In the genomic region with DNA sequence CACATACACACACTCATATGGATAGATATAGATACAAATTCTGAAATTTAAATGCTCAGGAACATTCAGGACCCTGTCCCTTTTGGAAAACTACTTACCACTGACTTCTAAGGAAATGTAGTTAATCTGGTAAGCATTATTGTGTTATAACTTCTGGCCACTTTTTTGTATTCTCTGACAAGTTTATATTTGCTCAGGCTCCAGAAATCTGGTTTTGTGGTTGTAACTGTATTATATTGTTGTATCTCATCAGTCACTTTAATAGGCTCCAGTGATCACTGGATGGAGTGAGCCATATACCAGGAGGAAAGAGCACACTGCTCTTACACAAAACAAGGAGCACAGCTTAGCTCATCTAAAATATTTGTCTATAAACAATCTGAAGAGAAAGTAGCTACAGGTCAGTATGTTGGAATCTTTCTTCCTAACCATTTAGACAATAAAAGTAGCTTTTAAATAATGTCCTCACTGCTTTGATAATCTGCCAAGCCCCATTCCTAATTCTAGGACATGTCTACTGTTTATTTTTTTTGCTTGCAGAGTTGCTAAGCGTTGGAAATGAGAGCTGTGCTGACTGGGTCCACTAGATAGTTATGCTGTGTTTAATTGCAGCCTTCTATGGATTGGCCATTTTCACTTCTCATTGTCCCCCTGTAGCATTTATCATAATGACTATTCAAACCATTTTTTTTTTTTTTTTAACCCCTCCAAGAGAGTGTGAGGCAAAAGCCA, we compare ENCODE assay signal across 16 cellular contexts. TPM values are rescaled to one million over a fixed set of nuclear protein-coding genes. Genes with fewer than 3 reads are reported as not detected.
DNase-seq lines count a peak whose midpoint lies in the region; ATAC-seq, FAIRE-seq and TF ChIP-seq lines count a peak whose summit lies in the region.
"Had no signal": no experiment of that assay in that cellular context is flagged by ENCODE, and none has a peak within 500 bp of the region (broad histone marks: within the 10 kb centered on the region; RNA-seq: fewer than 3 reads in every experiment).

No MANE protein-coding gene starts in this region.

- H3K4me1 ChIP-seq in right lobe of liver, result no peaks in the 10 kb centered on the region
- H3K4me1 ChIP-seq in HepG2 (ENCODE audit: insufficient read depth, low read length), result no peaks in the 10 kb centered on the region
- H3K4me1 ChIP-seq in muscle layer of duodenum (ENCODE audit: control insufficient read depth in 1 of 2, insufficient read depth in 2 of 2, low read length in 2 of 2), result peaks cover 0 to 6% of the 10 kb centered on the region in 2 donors
- H3K4me1 ChIP-seq: spleen had no signal

- TF ChIP-seq EP300 in HepG2 (IDR thresholded peaks at IDR 0.05; ENCODE audit: low read depth in 2 of 2, low read length in 2 of 2) (no peak), HepG2 (CRISPR knock-in tag; IDR thresholded peaks at IDR 0.05; ENCODE audit: borderline replicate concordance) (no peak)

- no peaks in the 10 kb centered on the region for H3K9me3 ChIP-seq in right lobe of liver
- 0 out of 2 replicates have a peak, but pooled peaks cover under 1% of the 10 kb centered on the region for H3K9me3 ChIP-seq in HepG2 (ENCODE audit: low read length)
- no peaks in the 10 kb centered on the region for H3K9me3 ChIP-seq in muscle layer of duodenum (ENCODE audit: control insufficient read depth in 1 of 2, low read length in 2 of 2)
- no peaks in the 10 kb centered on the region for H3K9me3 ChIP-seq in CD4-positive, alpha-beta T cell (ENCODE audit: control insufficient read depth, low read length)
- H3K9me3 ChIP-seq: testis had no signal

- WGBS in right lobe of liver (ENCODE audit: insufficient coverage, low coverage, low lambda C conversion rate, missing lambda C conversion rate), result 38% methylated on average over 1 of the region's 1 CpG
- 91% methylated on average over 1 of the region's 1 CpG for WGBS in HepG2 (ENCODE audit: low lambda C conversion rate)

- H3K27me3 ChIP-seq in right lobe of liver (no peaks in the 10 kb centered on the region), HepG2 (ENCODE audit: control insufficient read depth in 1 of 2, insufficient read depth in 2 of 2, low read length in 2 of 2) (no peaks in the 10 kb centered on the region; a peak in 1 of 5 replicates), muscle layer of duodenum (ENCODE audit: low read depth, low read length) (no peaks in the 10 kb centered on the region)
- no peaks in the 10 kb centered on the region for H3K27me3 ChIP-seq in CD4-positive, alpha-beta T cell (ENCODE audit: control insufficient read depth, insufficient read depth, low read length)
- H3K27me3 ChIP-seq: hepatocyte, spleen, testis had no signal

- H3K4me3 ChIP-seq in right lobe of liver (no peak overlapping the region), HepG2 (replicated peaks in 1 of 3; ENCODE audit: insufficient read depth in 1 of 3, low read depth in 2 of 3, low read length in 3 of 3) (no peak overlapping the region), muscle layer of duodenum (ENCODE audit: low read depth in 1 of 2, low read length in 2 of 2) (no peak overlapping the region)
- H3K4me3 ChIP-seq: hepatocyte, spleen, testis had no signal

- H3K27ac ChIP-seq in right lobe of liver (no peak overlapping the region), HepG2 (ENCODE audit: extremely low read length, insufficient read depth, low read length) (no peak overlapping the region), muscle layer of duodenum (ENCODE audit: low read length) (peak overlapping the region; percentile 74)
- H3K27ac ChIP-seq in CD4-positive, alpha-beta T cell (ENCODE audit: low read depth, low read length), result no peak overlapping the region
- H3K27ac ChIP-seq: hepatocyte, spleen had no signal

- H3K4me3 Mint-ChIP-seq in CD4-positive, alpha-beta T cell, result no peak overlapping the region
- H3K4me3 Mint-ChIP-seq: activated T-cell treated with anti-CD3 and anti-CD28 coated beads, Interleukin-2, amount 50 U/mL, for 4 hours had no signal

- TF ChIP-seq CTCF in right lobe of liver (IDR thresholded peaks at IDR 0.05) (no peak), HepG2 (CRISPR knock-in tag; IDR thresholded peaks at IDR 0.05) (no peak)
- TF ChIP-seq CTCF in CD4-positive, alpha-beta T cell (IDR thresholded peaks at IDR 0.05), result no peak

- no peak for TF ChIP-seq RAD21 in HepG2 (CRISPR knock-in tag; IDR thresholded peaks at IDR 0.05)

- FAIRE-seq in HepG2 (lab: Jason Lieb, UNC), result no peak
- FAIRE-seq: RCC 7860 had no signal

- intact Hi-C loops in right lobe of liver (cut with DNase I), result no loop called here
- intact Hi-C loops in HepG2 (cut with micrococcal nuclease; ENCODE audit: unreplicated experiment), result no loop called here
- intact Hi-C loops in CD4-positive, alpha-beta T cell (cut with DNase I, micrococcal nuclease), result no loop called here

- no peak overlapping the region for H3K9ac ChIP-seq in HepG2 (ENCODE audit: insufficient read depth, low read depth, low read length)

- TF ChIP-seq POLR2A in right lobe of liver (IDR thresholded peaks at IDR 0.05), result no peak
- no peak for TF ChIP-seq POLR2A in HepG2 (IDR thresholded peaks at IDR 0.05; ENCODE audit: insufficient read depth in 1 of 2, low read depth in 2 of 2, low read length in 2 of 2)
- TF ChIP-seq POLR2A in erythroblast (IDR thresholded peaks at IDR 0.05; ENCODE audit: low read length), result no peak

- ATAC-seq in right lobe of liver (peak in 3 of 4 donors; percentile 18 to 55 (median 30)), HepG2 (no peak)
- ATAC-seq in CD4-positive, alpha-beta T cell (ENCODE audit: poor library complexity), result no peak
- ATAC-seq: activated T-cell treated with anti-CD3 and anti-CD28 coated beads, Interleukin-2, amount 50 U/mL, for 4 hours had no signal

- no peak overlapping the region for H2AFZ ChIP-seq in HepG2 (ENCODE audit: low read length)
- H2AFZ ChIP-seq: hepatocyte had no signal

- DNase-seq in right lobe of liver, result no peak
- no peak for DNase-seq in HepG2 (ENCODE audit: low spot score)
- DNase-seq in erythroblast (lab: John Stamatoyannopoulos, UW), result peak; percentile 29 to 36
- DNase-seq in CD4-positive, alpha-beta T cell, result no peak
- DNase-seq in amygdala (lab: John Stamatoyannopoulos, UW), result no peak
- no peak for DNase-seq in retina
- no peak for DNase-seq in SKM-1 (lab: John Stamatoyannopoulos, UW; ENCODE audit: unreplicated experiment)
- DNase-seq: activated CD4-positive, alpha-beta T cell treated with anti-CD3 and anti-CD28 coated beads for 4 hours; activated T-cell treated with anti-CD3 and anti-CD28 coated beads, Interleukin-2, amount 50 U/mL, for 4 hours; amniotic stem cell; NCI-H446 treated with DMSO at 0.1 percent for 48 hours; spleen; testis had no signal

- H3K4me1 Mint-ChIP-seq in CD4-positive, alpha-beta T cell (ENCODE audit: low read depth), result peaks cover 8% of the 10 kb centered on the region

- no peaks in the 10 kb centered on the region for H3K79me2 ChIP-seq in HepG2 (ENCODE audit: insufficient read depth, low read length)

- CTCF ChIA-PET in HepG2 (lab: Yijun Ruan, JAX; ENCODE audit: low intra/inter-chr PET ratio, low total read pairs), result no interaction called here
- CTCF ChIA-PET in CD4-positive, alpha-beta T cell (lab: Charles Lee), result interaction anchor here (1.6 to 2.2 kb wide), 2 partner anchors 35 to 123 kb away, joined by 3 to 5 read pairs; no protein-coding TSS in a partner anchor

- H3K4me2 ChIP-seq in HepG2 (ENCODE audit: low read depth, low read length), result no peak overlapping the region
- H3K4me2 ChIP-seq: hepatocyte had no signal

- no peaks in the 10 kb centered on the region for H3K36me3 ChIP-seq in right lobe of liver
- 0 out of 5 replicates have a peak, but pooled peaks cover 0 to 2% of the 10 kb centered on the region in 2 experiments for H3K36me3 ChIP-seq in HepG2 (replicated peaks in 1 of 2; ENCODE audit: control insufficient read depth in 1 of 2, insufficient read depth in 2 of 2, low read length in 2 of 2)
- no peaks in the 10 kb centered on the region for H3K36me3 ChIP-seq in muscle layer of duodenum (ENCODE audit: control insufficient read depth in 1 of 2, insufficient read depth in 2 of 2, low read length in 2 of 2)

- no peak overlapping the region for H3K27ac Mint-ChIP-seq in CD4-positive, alpha-beta T cell

- 0 out of 2 replicates have a peak, but pooled peaks cover 2% of the 10 kb centered on the region for H4K20me1 ChIP-seq in HepG2 (ENCODE audit: insufficient read depth, low read length)

- BruUV-seq in HepG2 (replicated peaks; lab: Mats Ljungman, UMichigan), result no TSS peak

- POLR2A ChIA-PET in HepG2 (lab: Yijun Ruan, JAX), result no interaction called here
- POLR2A ChIA-PET in CD4-positive, alpha-beta T cell (lab: Charles Lee), result interaction anchor here (0.6 to 1.6 kb wide), 3 partner anchors 14 to 211 kb away, joined by 3 to 5 read pairs (median 4); no protein-coding TSS in a partner anchor

- no peaks in the 10 kb centered on the region for H3K27me3 Mint-ChIP-seq in CD4-positive, alpha-beta T cell

- no peaks in the 10 kb centered on the region for H3K9me3 Mint-ChIP-seq in CD4-positive, alpha-beta T cell

- in situ Hi-C loops in HepG2 (cut with HindIII; ENCODE audit: extremely low pct_ligation_motif_present, low pct_unique_long_range_greater_than_20kb), result no loop called here

- H3K36me3 Mint-ChIP-seq in CD4-positive, alpha-beta T cell (ENCODE audit: low read depth), result peaks cover 5% of the 10 kb centered on the region

RNA-seq across cellular contexts. Expression of gene SMNDC1, which starts 43.8 kb away (rescaled TPM):
- 10 to 100 TPM in 2 of 6 experiments, 1 to 10 TPM in 4; 5.1 to 13.3 (median 9.1) TPM for total RNA-seq in right lobe of liver
- 8.9 and 15.3 TPM in 2 replicates for total RNA-seq in HepG2 (2016; rRNA removed; fragmentation: Illumina TruSeq; extraction: Trizol)
- 1.5 and 2.5 TPM in 2 replicates for total RNA-seq in HepG2 (2016; cell fraction: cytosol; rRNA removed; fragmentation: Illumina TruSeq; extraction: Trizol; ENCODE audit: low read depth)
- 9.3 and 15.3 TPM in 2 replicates for total RNA-seq in HepG2 (2016; cell fraction: insoluble cytoplasmic fraction; rRNA removed; fragmentation: Illumina TruSeq; extraction: Trizol)
- total RNA-seq in HepG2 (2016; cell fraction: membrane; rRNA removed; fragmentation: Illumina TruSeq; extraction: Trizol), result 4.9 and 5.5 TPM in 2 replicates
- total RNA-seq in HepG2 (2016; cell fraction: nucleus; rRNA removed; fragmentation: Illumina TruSeq; extraction: Trizol), result 20.1 and 21.4 TPM in 2 replicates
- polyA plus RNA-seq in HepG2 (2011; rRNA removed), result 6.9 and 7.8 TPM in 2 replicates
- 3.7 and 6.5 TPM in 2 replicates for polyA plus RNA-seq in HepG2 (2011; cell fraction: cytosol; rRNA removed)
- polyA plus RNA-seq in HepG2 (2011; cell fraction: nucleus; rRNA removed), result 5.7 and 5.8 TPM in 2 replicates
- 17.7 and 22.3 TPM in 2 replicates for polyA plus RNA-seq in HepG2 (2012)
- polyA plus RNA-seq in HepG2 (2016; cell fraction: cytosol; fragmentation: Illumina TruSeq; extraction: Trizol; ENCODE audit: low read depth), result 2.4 and 2.6 TPM in 2 replicates
- 31.2 and 41.1 TPM in 2 replicates for polyA plus RNA-seq in HepG2 (2016; cell fraction: insoluble cytoplasmic fraction; fragmentation: Illumina TruSeq; extraction: Trizol; ENCODE audit: low read depth)
- polyA plus RNA-seq in HepG2 (2016; cell fraction: membrane; fragmentation: Illumina TruSeq; extraction: Trizol; ENCODE audit: low read depth), result 5.8 and 6.7 TPM in 2 replicates
- polyA plus RNA-seq in HepG2 (2016; cell fraction: nucleus; fragmentation: Illumina TruSeq; extraction: Trizol; ENCODE audit: insufficient read depth, low read depth), result 37.3 and 41.9 TPM in 2 replicates
- 1.5 and 2.2 TPM in 2 replicates for polyA minus RNA-seq in HepG2 (2011; rRNA and poly(A)+ RNA removed; ENCODE audit: low replicate concordance)
- 8.6 and 10.4 TPM in 2 replicates for polyA minus RNA-seq in HepG2 (2011; cell fraction: cytosol; rRNA and poly(A)+ RNA removed)
- polyA minus RNA-seq in HepG2 (2011; cell fraction: nucleus; rRNA and poly(A)+ RNA removed), result 30.1 and 30.3 TPM in 2 replicates
- 10 to 100 TPM; 40.2 to 48.1 TPM for total RNA-seq in CD4-positive, alpha-beta T cell

RNA-seq across cellular contexts. Expression of gene MXI1, which starts 53.5 kb away (rescaled TPM):
- 10 to 100 TPM; 17.1 to 32.6 (median 26.5) TPM for total RNA-seq in right lobe of liver
- total RNA-seq in HepG2 (2016; rRNA removed; fragmentation: Illumina TruSeq; extraction: Trizol), result 6.6 and 10.1 TPM in 2 replicates
- 4.5 and 5.3 TPM in 2 replicates for total RNA-seq in HepG2 (2016; cell fraction: cytosol; rRNA removed; fragmentation: Illumina TruSeq; extraction: Trizol; ENCODE audit: low read depth)
- total RNA-seq in HepG2 (2016; cell fraction: insoluble cytoplasmic fraction; rRNA removed; fragmentation: Illumina TruSeq; extraction: Trizol), result 6.8 TPM in 2 replicates
- total RNA-seq in HepG2 (2016; cell fraction: membrane; rRNA removed; fragmentation: Illumina TruSeq; extraction: Trizol), result 12.9 and 14.7 TPM in 2 replicates
- total RNA-seq in HepG2 (2016; cell fraction: nucleus; rRNA removed; fragmentation: Illumina TruSeq; extraction: Trizol), result 5.4 and 5.6 TPM in 2 replicates
- polyA plus RNA-seq in HepG2 (2011; rRNA removed), result 22.0 and 22.2 TPM in 2 replicates
- 13.1 and 16.9 TPM in 2 replicates for polyA plus RNA-seq in HepG2 (2011; cell fraction: cytosol; rRNA removed)
- polyA plus RNA-seq in HepG2 (2011; cell fraction: nucleus; rRNA removed), result 9.3 and 11.4 TPM in 2 replicates
- 39.3 and 44.8 TPM in 2 replicates for polyA plus RNA-seq in HepG2 (2012)
- polyA plus RNA-seq in HepG2 (2016; cell fraction: cytosol; fragmentation: Illumina TruSeq; extraction: Trizol; ENCODE audit: low read depth), result 6.1 and 7.9 TPM in 2 replicates
- polyA plus RNA-seq in HepG2 (2016; cell fraction: insoluble cytoplasmic fraction; fragmentation: Illumina TruSeq; extraction: Trizol; ENCODE audit: low read depth), result 7.9 and 8.0 TPM in 2 replicates
- polyA plus RNA-seq in HepG2 (2016; cell fraction: membrane; fragmentation: Illumina TruSeq; extraction: Trizol; ENCODE audit: low read depth), result 12.7 and 14.2 TPM in 2 replicates
- 16.1 and 16.4 TPM in 2 replicates for polyA plus RNA-seq in HepG2 (2016; cell fraction: nucleus; fragmentation: Illumina TruSeq; extraction: Trizol; ENCODE audit: insufficient read depth, low read depth)
- 12.4 and 19.6 TPM in 2 replicates for polyA minus RNA-seq in HepG2 (2011; rRNA and poly(A)+ RNA removed; ENCODE audit: low replicate concordance)
- polyA minus RNA-seq in HepG2 (2011; cell fraction: cytosol; rRNA and poly(A)+ RNA removed), result 23.8 and 27.6 TPM in 2 replicates
- polyA minus RNA-seq in HepG2 (2011; cell fraction: nucleus; rRNA and poly(A)+ RNA removed), result 25.0 and 35.5 TPM in 2 replicates
- 10 to 100 TPM; 74.3 to 84.3 TPM for total RNA-seq in CD4-positive, alpha-beta T cell

Comparison
In these comparisons a context has a peak if more than half of its experiments do, and no peak if none do; other contexts are left out.
1. ATAC-seq: peak in right lobe of liver (3 of 4); none in HepG2 (single experiment) and CD4-positive, alpha-beta T cell (single experiment).
2. DNase-seq: peak in erythroblast (2 of 2); none in right lobe of liver (0 of 3), HepG2 (single experiment), CD4-positive, alpha-beta T cell (0 of 10), amygdala (0 of 56), retina (single experiment) and SKM-1 (single experiment).